Comparison of ENCODE assay signal across 1 cellular context in the genomic region with DNA sequence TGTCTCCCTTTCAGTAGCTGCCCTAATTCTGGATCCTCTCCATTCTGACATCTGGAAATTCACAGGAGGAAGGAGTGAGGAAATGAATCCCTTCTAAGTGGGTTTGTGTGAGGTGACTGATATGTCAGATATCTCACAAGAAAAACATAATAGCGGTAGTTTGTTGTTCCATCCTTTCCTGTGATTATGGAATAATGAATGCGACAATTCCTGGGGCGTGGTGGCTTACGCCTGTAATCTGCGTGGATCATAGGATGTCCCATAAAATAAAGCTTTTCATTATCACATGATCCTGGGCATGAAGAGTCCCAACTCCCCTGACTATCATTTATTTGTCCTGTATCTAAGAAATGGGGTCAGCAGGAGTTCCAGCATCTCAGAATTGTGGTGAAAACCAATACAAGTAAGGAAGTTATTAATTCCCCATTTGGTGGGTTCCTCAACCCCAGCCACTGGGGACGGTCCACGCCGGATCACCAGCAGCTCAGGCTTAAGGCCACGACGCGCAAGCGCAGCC.
TF ChIP-seq lines count a peak whose summit lies in the region.

No MANE protein-coding gene starts in this region.

TF ChIP-seq in K562, 482 proteins besides CTCF, POLR2A, EP300 and RAD21:
- TF ChIP-seq SREBF1 (IDR thresholded peaks at IDR 0.05; ENCODE audit: borderline replicate concordance, low read depth, low read length), result no peak
- no peak for TF ChIP-seq TCFL5 (CRISPR knock-in tag; conservative IDR thresholded peaks at IDR 0.05)
- no peak for TF ChIP-seq MAFG (tag; conservative IDR thresholded peaks at IDR 0.05)
- TF ChIP-seq NRF1 (conservative IDR thresholded peaks at IDR 0.05 in 1 of 2, IDR thresholded peaks at IDR 0.05 in 1 of 2), result no peak; a peak in 2 of 4 replicates
- TF ChIP-seq KAT7 (CRISPR knock-in tag; IDR thresholded peaks at IDR 0.05; ENCODE audit: borderline replicate concordance), result 0 out of 2 replicates have a peak, but pooled peaks have one; percentile 10
- no peak; the same call in 1 of the 2 replicates for TF ChIP-seq EP400 (IDR thresholded peaks at IDR 0.05)
- peak; percentile 31; the same call in 1 of the 2 replicates for TF ChIP-seq DPF2 (IDR thresholded peaks at IDR 0.05)
- TF ChIP-seq CHD4 (IDR thresholded peaks at IDR 0.05; ENCODE audit: insufficient read depth, insufficient replicate concordance, low read depth, low read length, poor library complexity, severe bottlenecking), result no peak
- TF ChIP-seq, protein P1, sequence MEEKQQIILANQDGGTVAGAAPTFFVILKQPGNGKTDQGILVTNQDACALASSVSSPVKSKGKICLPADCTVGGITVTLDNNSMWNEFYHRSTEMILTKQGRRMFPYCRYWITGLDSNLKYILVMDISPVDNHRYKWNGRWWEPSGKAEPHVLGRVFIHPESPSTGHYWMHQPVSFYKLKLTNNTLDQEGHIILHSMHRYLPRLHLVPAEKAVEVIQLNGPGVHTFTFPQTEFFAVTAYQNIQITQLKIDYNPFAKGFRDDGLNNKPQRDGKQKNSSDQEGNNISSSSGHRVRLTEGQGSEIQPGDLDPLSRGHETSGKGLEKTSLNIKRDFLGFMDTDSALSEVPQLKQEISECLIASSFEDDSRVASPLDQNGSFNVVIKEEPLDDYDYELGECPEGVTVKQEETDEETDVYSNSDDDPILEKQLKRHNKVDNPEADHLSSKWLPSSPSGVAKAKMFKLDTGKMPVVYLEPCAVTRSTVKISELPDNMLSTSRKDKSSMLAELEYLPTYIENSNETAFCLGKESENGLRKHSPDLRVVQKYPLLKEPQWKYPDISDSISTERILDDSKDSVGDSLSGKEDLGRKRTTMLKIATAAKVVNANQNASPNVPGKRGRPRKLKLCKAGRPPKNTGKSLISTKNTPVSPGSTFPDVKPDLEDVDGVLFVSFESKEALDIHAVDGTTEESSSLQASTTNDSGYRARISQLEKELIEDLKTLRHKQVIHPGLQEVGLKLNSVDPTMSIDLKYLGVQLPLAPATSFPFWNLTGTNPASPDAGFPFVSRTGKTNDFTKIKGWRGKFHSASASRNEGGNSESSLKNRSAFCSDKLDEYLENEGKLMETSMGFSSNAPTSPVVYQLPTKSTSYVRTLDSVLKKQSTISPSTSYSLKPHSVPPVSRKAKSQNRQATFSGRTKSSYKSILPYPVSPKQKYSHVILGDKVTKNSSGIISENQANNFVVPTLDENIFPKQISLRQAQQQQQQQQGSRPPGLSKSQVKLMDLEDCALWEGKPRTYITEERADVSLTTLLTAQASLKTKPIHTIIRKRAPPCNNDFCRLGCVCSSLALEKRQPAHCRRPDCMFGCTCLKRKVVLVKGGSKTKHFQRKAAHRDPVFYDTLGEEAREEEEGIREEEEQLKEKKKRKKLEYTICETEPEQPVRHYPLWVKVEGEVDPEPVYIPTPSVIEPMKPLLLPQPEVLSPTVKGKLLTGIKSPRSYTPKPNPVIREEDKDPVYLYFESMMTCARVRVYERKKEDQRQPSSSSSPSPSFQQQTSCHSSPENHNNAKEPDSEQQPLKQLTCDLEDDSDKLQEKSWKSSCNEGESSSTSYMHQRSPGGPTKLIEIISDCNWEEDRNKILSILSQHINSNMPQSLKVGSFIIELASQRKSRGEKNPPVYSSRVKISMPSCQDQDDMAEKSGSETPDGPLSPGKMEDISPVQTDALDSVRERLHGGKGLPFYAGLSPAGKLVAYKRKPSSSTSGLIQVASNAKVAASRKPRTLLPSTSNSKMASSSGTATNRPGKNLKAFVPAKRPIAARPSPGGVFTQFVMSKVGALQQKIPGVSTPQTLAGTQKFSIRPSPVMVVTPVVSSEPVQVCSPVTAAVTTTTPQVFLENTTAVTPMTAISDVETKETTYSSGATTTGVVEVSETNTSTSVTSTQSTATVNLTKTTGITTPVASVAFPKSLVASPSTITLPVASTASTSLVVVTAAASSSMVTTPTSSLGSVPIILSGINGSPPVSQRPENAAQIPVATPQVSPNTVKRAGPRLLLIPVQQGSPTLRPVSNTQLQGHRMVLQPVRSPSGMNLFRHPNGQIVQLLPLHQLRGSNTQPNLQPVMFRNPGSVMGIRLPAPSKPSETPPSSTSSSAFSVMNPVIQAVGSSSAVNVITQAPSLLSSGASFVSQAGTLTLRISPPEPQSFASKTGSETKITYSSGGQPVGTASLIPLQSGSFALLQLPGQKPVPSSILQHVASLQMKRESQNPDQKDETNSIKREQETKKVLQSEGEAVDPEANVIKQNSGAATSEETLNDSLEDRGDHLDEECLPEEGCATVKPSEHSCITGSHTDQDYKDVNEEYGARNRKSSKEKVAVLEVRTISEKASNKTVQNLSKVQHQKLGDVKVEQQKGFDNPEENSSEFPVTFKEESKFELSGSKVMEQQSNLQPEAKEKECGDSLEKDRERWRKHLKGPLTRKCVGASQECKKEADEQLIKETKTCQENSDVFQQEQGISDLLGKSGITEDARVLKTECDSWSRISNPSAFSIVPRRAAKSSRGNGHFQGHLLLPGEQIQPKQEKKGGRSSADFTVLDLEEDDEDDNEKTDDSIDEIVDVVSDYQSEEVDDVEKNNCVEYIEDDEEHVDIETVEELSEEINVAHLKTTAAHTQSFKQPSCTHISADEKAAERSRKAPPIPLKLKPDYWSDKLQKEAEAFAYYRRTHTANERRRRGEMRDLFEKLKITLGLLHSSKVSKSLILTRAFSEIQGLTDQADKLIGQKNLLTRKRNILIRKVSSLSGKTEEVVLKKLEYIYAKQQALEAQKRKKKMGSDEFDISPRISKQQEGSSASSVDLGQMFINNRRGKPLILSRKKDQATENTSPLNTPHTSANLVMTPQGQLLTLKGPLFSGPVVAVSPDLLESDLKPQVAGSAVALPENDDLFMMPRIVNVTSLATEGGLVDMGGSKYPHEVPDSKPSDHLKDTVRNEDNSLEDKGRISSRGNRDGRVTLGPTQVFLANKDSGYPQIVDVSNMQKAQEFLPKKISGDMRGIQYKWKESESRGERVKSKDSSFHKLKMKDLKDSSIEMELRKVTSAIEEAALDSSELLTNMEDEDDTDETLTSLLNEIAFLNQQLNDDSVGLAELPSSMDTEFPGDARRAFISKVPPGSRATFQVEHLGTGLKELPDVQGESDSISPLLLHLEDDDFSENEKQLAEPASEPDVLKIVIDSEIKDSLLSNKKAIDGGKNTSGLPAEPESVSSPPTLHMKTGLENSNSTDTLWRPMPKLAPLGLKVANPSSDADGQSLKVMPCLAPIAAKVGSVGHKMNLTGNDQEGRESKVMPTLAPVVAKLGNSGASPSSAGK (IDR thresholded peaks at IDR 0.05), result peak; percentile 89
- TF ChIP-seq MYNN (IDR thresholded peaks at IDR 0.05), result no peak
- no peak for TF ChIP-seq MYNN (CRISPR knock-in tag; IDR thresholded peaks at IDR 0.05)
- TF ChIP-seq HCFC1 (IDR thresholded peaks at IDR 0.05; ENCODE audit: low read depth, low read length), result no peak
- TF ChIP-seq SETDB1 (IDR thresholded peaks at IDR 0.05; ENCODE audit: low read length), result no peak
- TF ChIP-seq TAF15 (IDR thresholded peaks at IDR 0.05; ENCODE audit: low read depth, low read length), result no peak
- TF ChIP-seq, protein P2, sequence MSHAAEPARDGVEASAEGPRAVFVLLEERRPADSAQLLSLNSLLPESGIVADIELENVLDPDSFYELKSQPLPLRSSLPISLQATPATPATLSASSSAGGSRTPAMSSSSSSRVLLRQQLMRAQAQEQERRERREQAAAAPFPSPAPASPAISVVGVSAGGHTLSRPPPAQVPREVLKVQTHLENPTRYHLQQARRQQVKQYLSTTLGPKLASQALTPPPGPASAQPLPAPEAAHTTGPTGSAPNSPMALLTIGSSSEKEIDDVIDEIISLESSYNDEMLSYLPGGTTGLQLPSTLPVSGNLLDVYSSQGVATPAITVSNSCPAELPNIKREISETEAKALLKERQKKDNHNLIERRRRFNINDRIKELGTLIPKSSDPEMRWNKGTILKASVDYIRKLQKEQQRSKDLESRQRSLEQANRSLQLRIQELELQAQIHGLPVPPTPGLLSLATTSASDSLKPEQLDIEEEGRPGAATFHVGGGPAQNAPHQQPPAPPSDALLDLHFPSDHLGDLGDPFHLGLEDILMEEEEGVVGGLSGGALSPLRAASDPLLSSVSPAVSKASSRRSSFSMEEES (CRISPR knock-in tag; IDR thresholded peaks at IDR 0.05), result peak; percentile 47
- TF ChIP-seq ATF7 (IDR thresholded peaks at IDR 0.05), result no peak
- TF ChIP-seq TARDBP (IDR thresholded peaks at IDR 0.05), result peak; percentile 59; the same call in 1 of the 2 replicates
- TF ChIP-seq HDAC2 (IDR thresholded peaks at IDR 0.05), result 0 out of 2 replicates have a peak, but pooled peaks have one; percentile 14
- no peak for TF ChIP-seq ZNF436 (CRISPR knock-in tag; IDR thresholded peaks at IDR 0.05)
- TF ChIP-seq TCF15 (CRISPR knock-in tag; IDR thresholded peaks at IDR 0.05), result no peak
- 0 out of 2 replicates have a peak, but pooled peaks have one; percentile 10 for TF ChIP-seq SMAD3 (CRISPR knock-in tag; conservative IDR thresholded peaks at IDR 0.05)
- no peak for TF ChIP-seq ZNF174 (CRISPR knock-in tag; IDR thresholded peaks at IDR 0.05)
